25 cellular contexts compared by ENCODE assay signal in the genomic region with DNA sequence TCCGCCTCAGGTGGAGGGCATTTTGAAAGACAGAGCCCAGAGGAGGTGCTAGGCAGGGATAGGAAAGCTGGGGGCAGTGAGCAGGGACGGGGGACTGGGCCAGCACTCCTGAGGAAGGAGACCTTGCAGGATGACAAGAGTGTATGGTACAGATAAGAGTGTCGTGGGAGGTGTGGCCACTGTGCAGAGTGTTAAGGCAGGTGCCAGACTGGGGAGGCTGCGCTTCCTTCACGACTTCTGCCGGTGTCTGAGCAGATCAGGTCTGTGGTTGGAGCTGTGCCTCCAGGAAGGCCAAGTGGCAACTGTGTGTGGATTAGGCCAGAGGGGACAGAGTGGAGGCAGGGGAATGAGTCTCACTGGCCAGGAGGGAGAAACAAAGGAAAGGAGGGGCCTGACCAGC.
"Had no signal": no experiment of that assay in that cellular context is flagged by ENCODE, and none has a peak within 500 bp of the region (broad histone marks: within the 10 kb centered on the region; RNA-seq: fewer than 3 reads in every experiment).

No MANE protein-coding gene starts in this region.

- H3K4me1 Mint-ChIP-seq: activated CD4-positive, alpha-beta T cell treated with anti-CD3 and anti-CD28 coated beads for 36 hours; activated naive CD8-positive, alpha-beta T cell treated with anti-CD3 and anti-CD28 coated beads, Interleukin-2, amount 10 ng/mL, durations not matched to agents 7 days and 5 days; naive thymus-derived CD4-positive, alpha-beta T cell; T-cell had no signal

- H3K27ac ChIP-seq: brain microvascular endothelial cell, heart left ventricle, neutrophil, ovary, right lobe of liver, stomach, thyroid gland, upper lobe of left lung had no signal

- H3K4me3 Mint-ChIP-seq: activated CD4-positive, alpha-beta T cell treated with anti-CD3 and anti-CD28 coated beads for 36 hours; activated naive CD8-positive, alpha-beta T cell treated with anti-CD3 and anti-CD28 coated beads, Interleukin-2, amount 10 ng/mL, durations not matched to agents 7 days and 5 days; naive thymus-derived CD4-positive, alpha-beta T cell; T-cell had no signal

- DNase-seq: activated CD4-positive, alpha-beta T cell treated with anti-CD3 and anti-CD28 coated beads for 36 hours; activated CD4-positive, alpha-beta T cell treated with anti-CD3 and anti-CD28 coated beads, Interleukin-2, amount 50 U/mL, for 48 hours; activated CD4-positive, CD25-positive, alpha-beta regulatory T cell; activated CD8-positive, alpha-beta memory T cell treated with anti-CD3 and anti-CD28 coated beads for 24 hours; activated effector memory CD4-positive, alpha-beta T cell treated with Interleukin-2 at 50 U/mL for 16 hours; activated naive CD4-positive, alpha-beta T cell treated with Interleukin-2 at 50 U/mL for 16 hours; activated naive CD8-positive, alpha-beta T cell treated with anti-CD3 and anti-CD28 coated beads, Interleukin-2, amount 10 ng/mL, durations not matched to agents 7 days and 5 days; brain microvascular endothelial cell; caudate nucleus; cortex of kidney; foreskin fibroblast; heart left ventricle; hypothalamus; midbrain; naive thymus-derived CD4-positive, alpha-beta T cell; ovary; right lobe of liver; stimulated activated CD4-positive, alpha-beta T cell treated with anti-CD3 and anti-CD28 coated beads, Interleukin-2, amount 100 ng/mL, for 48 hours; stomach; T-cell; thyroid gland; upper lobe of left lung had no signal

- ATAC-seq: activated CD4-positive, alpha-beta T cell treated with anti-CD3 and anti-CD28 coated beads for 36 hours; esophagus mucosa; heart left ventricle; naive thymus-derived CD4-positive, alpha-beta T cell; T-cell had no signal

- H3K36me3 Mint-ChIP-seq: activated naive CD8-positive, alpha-beta T cell treated with anti-CD3 and anti-CD28 coated beads, Interleukin-2, amount 10 ng/mL, durations not matched to agents 7 days and 5 days; naive thymus-derived CD4-positive, alpha-beta T cell; T-cell had no signal

- H3K4me3 ChIP-seq: heart left ventricle, ovary, right lobe of liver, stomach, thyroid gland, upper lobe of left lung had no signal

- H3K27ac Mint-ChIP-seq: activated CD4-positive, alpha-beta T cell treated with anti-CD3 and anti-CD28 coated beads for 36 hours; activated naive CD8-positive, alpha-beta T cell treated with anti-CD3 and anti-CD28 coated beads, Interleukin-2, amount 10 ng/mL, durations not matched to agents 7 days and 5 days; naive thymus-derived CD4-positive, alpha-beta T cell; progenitor cell of endocrine pancreas; T-cell had no signal

- H3K36me3 ChIP-seq: brain microvascular endothelial cell, heart left ventricle, neutrophil, ovary, right lobe of liver, stomach, thyroid gland, upper lobe of left lung had no signal

- H3K9me3 ChIP-seq: neutrophil, ovary, right lobe of liver, stomach, thyroid gland, upper lobe of left lung had no signal

- H3K4me1 ChIP-seq: heart left ventricle, right lobe of liver, stomach, thyroid gland, upper lobe of left lung had no signal

- H3K27me3 Mint-ChIP-seq: activated CD4-positive, alpha-beta T cell treated with anti-CD3 and anti-CD28 coated beads for 36 hours; activated naive CD8-positive, alpha-beta T cell treated with anti-CD3 and anti-CD28 coated beads, Interleukin-2, amount 10 ng/mL, durations not matched to agents 7 days and 5 days; naive thymus-derived CD4-positive, alpha-beta T cell; progenitor cell of endocrine pancreas; T-cell had no signal

- H3K27me3 ChIP-seq: brain microvascular endothelial cell, heart left ventricle, neutrophil, ovary, right lobe of liver, stomach, thyroid gland, upper lobe of left lung had no signal

- H3K9me3 Mint-ChIP-seq: activated naive CD8-positive, alpha-beta T cell treated with anti-CD3 and anti-CD28 coated beads, Interleukin-2, amount 10 ng/mL, durations not matched to agents 7 days and 5 days had no signal
